ENCODE assay signal across 1 cellular context in genomic region chr5:111498346-111498745, GRCh38.
TF ChIP-seq lines count a peak whose summit lies in the region.

No MANE protein-coding gene starts in this region.

TF ChIP-seq in GM12878, 131 proteins besides CTCF, POLR2A, EP300 and RAD21:
- TF ChIP-seq TBL1XR1 (IDR thresholded peaks at IDR 0.05; ENCODE audit: low read depth, low read length) = no peak
- no peak for TF ChIP-seq NFIC (IDR thresholded peaks at IDR 0.05; ENCODE audit: low read depth, low read length)
- peak; percentile 38; the same call in 1 of the 2 replicates for TF ChIP-seq ZNF384 (IDR thresholded peaks at IDR 0.05; ENCODE audit: borderline replicate concordance, low read depth, low read length)
- TF ChIP-seq IRF5 (IDR thresholded peaks at IDR 0.05; ENCODE audit: borderline replicate concordance) = no peak
- no peak for TF ChIP-seq MYB (IDR thresholded peaks at IDR 0.05; ENCODE audit: borderline replicate concordance, low read depth, low read length)
- TF ChIP-seq NR2F1 (conservative IDR thresholded peaks at IDR 0.05) = no peak
- no peak for TF ChIP-seq DPF2 (IDR thresholded peaks at IDR 0.05)
TF ChIP-seq in GM12878: peak in this region for 1.
